Comparison of ENCODE assay signal across 13 cellular contexts in genomic region chr20:37522258-37523011, GRCh38. TPM values are rescaled to one million over a fixed set of nuclear protein-coding genes. Genes with fewer than 3 reads are reported as not detected.
DNase-seq lines count a peak whose midpoint lies in the region; ATAC-seq and TF ChIP-seq lines count a peak whose summit lies in the region.
"Had no signal": no experiment of that assay in that cellular context is flagged by ENCODE, and none has a peak within 500 bp of the region (broad histone marks: within the 10 kb centered on the region; RNA-seq: fewer than 3 reads in every experiment).

No MANE protein-coding gene starts in this region.

- peak; percentile 63 for ATAC-seq in left lung
- ATAC-seq: K562, Panc1 had no signal

- H3K27me3 Mint-ChIP-seq in activated naive CD4-positive, alpha-beta T cell treated with anti-CD3 and anti-CD28 coated beads for 36 hours (ENCODE audit: low read depth), result no peaks in the 10 kb centered on the region

- no peak overlapping the region for H3K27ac ChIP-seq in coronary artery
- no peak overlapping the region for H3K27ac ChIP-seq in left lung
- H3K27ac ChIP-seq in stomach smooth muscle (ENCODE audit: low read length), result peak overlapping the region; percentile 37
- H3K27ac ChIP-seq: brain microvascular endothelial cell had no signal

- H3K9ac ChIP-seq in stomach smooth muscle (ENCODE audit: low read length in 2 of 2), result no peak overlapping the region

- H3K9me3 Mint-ChIP-seq in activated naive CD4-positive, alpha-beta T cell treated with anti-CD3 and anti-CD28 coated beads for 36 hours, result no peaks in the 10 kb centered on the region
- H3K9me3 Mint-ChIP-seq: activated CD4-positive, alpha-beta T cell treated with anti-CD3 and anti-CD28 coated beads, Interleukin-2, amount 10 ng/mL, durations not matched to agents 24 days and 14 days had no signal

- H3K9me3 ChIP-seq in left lung (no peaks in the 10 kb centered on the region), stomach smooth muscle (ENCODE audit: control insufficient read depth in 2 of 2, low read length in 2 of 2) (no peaks in the 10 kb centered on the region)

- intact Hi-C loops in left lung (cut with DNase I), result loop anchor here in 1 of 2 donors (10.0 kb wide), 1 partner anchor 138 kb away; no protein-coding TSS in a partner anchor
- intact Hi-C loops in activated naive CD4-positive, alpha-beta T cell treated with anti-CD3 and anti-CD28 coated beads for 36 hours (cut with micrococcal nuclease), result no loop called here

- no peak overlapping the region for H3K4me3 Mint-ChIP-seq in activated naive CD4-positive, alpha-beta T cell treated with anti-CD3 and anti-CD28 coated beads for 36 hours

- H3K4me3 ChIP-seq in coronary artery (no peak overlapping the region), left lung (no peak overlapping the region), stomach smooth muscle (ENCODE audit: low read length in 2 of 2) (peak overlapping the region in 1 of 2 donors; percentile 72)
- H3K4me3 ChIP-seq: K562 had no signal

- DNase-seq in NCI-H2171 (lab: John Stamatoyannopoulos, UW) (peak; percentile 42), coronary artery (ENCODE audit: low spot score) (peak; percentile 57), left lung (peak; percentile 78 to 82), Ammon's horn (ENCODE audit: low spot score) (no peak), COLO829 (ENCODE audit: low spot score) (no peak)
- no peak for DNase-seq in activated T-cell treated with anti-CD3 and anti-CD28 coated beads, Interleukin-2, amount 50 U/mL, for 48 hours
- no peak for DNase-seq in activated naive CD4-positive, alpha-beta T cell treated with anti-CD3 and anti-CD28 coated beads for 36 hours
- DNase-seq: activated CD4-positive, alpha-beta T cell treated with anti-CD3 and anti-CD28 coated beads, Interleukin-2, amount 10 ng/mL, durations not matched to agents 24 days and 14 days; brain microvascular endothelial cell; islet precursor cell had no signal

- CTCF ChIA-PET in activated naive CD4-positive, alpha-beta T cell treated with anti-CD3 and anti-CD28 coated beads for 36 hours (lab: Charles Lee), result no interaction called here

- H3K4me1 Mint-ChIP-seq in activated naive CD4-positive, alpha-beta T cell treated with anti-CD3 and anti-CD28 coated beads for 36 hours (ENCODE audit: low read depth), result peaks cover 43% of the 10 kb centered on the region

- no peak overlapping the region for H3K27ac Mint-ChIP-seq in activated naive CD4-positive, alpha-beta T cell treated with anti-CD3 and anti-CD28 coated beads for 36 hours
- H3K27ac Mint-ChIP-seq: activated CD4-positive, alpha-beta T cell treated with anti-CD3 and anti-CD28 coated beads, Interleukin-2, amount 10 ng/mL, durations not matched to agents 24 days and 14 days had no signal

- H3K36me3 ChIP-seq in left lung (peaks cover 0 to 19% of the 10 kb centered on the region in 2 donors), stomach smooth muscle (ENCODE audit: control insufficient read depth in 2 of 2, insufficient read depth in 2 of 2, low read length in 2 of 2) (peaks cover 0 to 11% of the 10 kb centered on the region in 2 donors)

- H3K36me3 Mint-ChIP-seq in activated naive CD4-positive, alpha-beta T cell treated with anti-CD3 and anti-CD28 coated beads for 36 hours (ENCODE audit: low read depth), result peaks cover 9% of the 10 kb centered on the region

- H3K4me1 ChIP-seq in left lung (peaks cover 31 to 91% of the 10 kb centered on the region in 2 donors), stomach smooth muscle (ENCODE audit: control insufficient read depth, insufficient read depth, low read length) (peaks cover 81% of the 10 kb centered on the region)

- TF ChIP-seq CTCF in coronary artery (IDR thresholded peaks at IDR 0.05) (no peak), left lung (IDR thresholded peaks at IDR 0.05) (no peak)

- peaks cover 0 to 11% of the 10 kb centered on the region in 2 donors for H3K27me3 ChIP-seq in left lung
- H3K27me3 ChIP-seq in stomach smooth muscle (ENCODE audit: control insufficient read depth in 1 of 2, insufficient read depth in 2 of 2, low read length in 2 of 2), result no peaks in the 10 kb centered on the region
- H3K27me3 ChIP-seq: brain microvascular endothelial cell had no signal

RNA-seq across cellular contexts. Expression of gene NNAT, which starts 1.4 kb away (rescaled TPM):
- 1 to 10 TPM in 1 of 2 donors, under 1 TPM in 1; 0.45 to 3.8 TPM for total RNA-seq in left lung
- under 1 TPM; 0.50 to 0.91 TPM for total RNA-seq in activated naive CD4-positive, alpha-beta T cell treated with anti-CD3 and anti-CD28 coated beads for 36 hours

RNA-seq across cellular contexts. Expression of gene BLCAP, which starts 5.2 kb away (rescaled TPM):
- 10 to 100 TPM; 65.5 to 67.6 TPM for total RNA-seq in left lung
- total RNA-seq in activated naive CD4-positive, alpha-beta T cell treated with anti-CD3 and anti-CD28 coated beads for 36 hours, result 10 to 100 TPM; 14.2 to 16.2 TPM

Comparison
In these comparisons a context has a peak if more than half of its experiments do, and no peak if none do; other contexts are left out.
1. DNase-seq: peak in NCI-H2171 (single experiment), coronary artery (single experiment) and left lung (2 of 2); none in activated T-cell treated with anti-CD3 and anti-CD28 coated beads, Interleukin-2, amount 50 U/mL, for 48 hours (0 of 2), Ammon's horn (single experiment), activated naive CD4-positive, alpha-beta T cell treated with anti-CD3 and anti-CD28 coated beads for 36 hours (single experiment) and COLO829 (single experiment).